Comparison of ENCODE assay signal across 8 cellular contexts in the genomic region with DNA sequence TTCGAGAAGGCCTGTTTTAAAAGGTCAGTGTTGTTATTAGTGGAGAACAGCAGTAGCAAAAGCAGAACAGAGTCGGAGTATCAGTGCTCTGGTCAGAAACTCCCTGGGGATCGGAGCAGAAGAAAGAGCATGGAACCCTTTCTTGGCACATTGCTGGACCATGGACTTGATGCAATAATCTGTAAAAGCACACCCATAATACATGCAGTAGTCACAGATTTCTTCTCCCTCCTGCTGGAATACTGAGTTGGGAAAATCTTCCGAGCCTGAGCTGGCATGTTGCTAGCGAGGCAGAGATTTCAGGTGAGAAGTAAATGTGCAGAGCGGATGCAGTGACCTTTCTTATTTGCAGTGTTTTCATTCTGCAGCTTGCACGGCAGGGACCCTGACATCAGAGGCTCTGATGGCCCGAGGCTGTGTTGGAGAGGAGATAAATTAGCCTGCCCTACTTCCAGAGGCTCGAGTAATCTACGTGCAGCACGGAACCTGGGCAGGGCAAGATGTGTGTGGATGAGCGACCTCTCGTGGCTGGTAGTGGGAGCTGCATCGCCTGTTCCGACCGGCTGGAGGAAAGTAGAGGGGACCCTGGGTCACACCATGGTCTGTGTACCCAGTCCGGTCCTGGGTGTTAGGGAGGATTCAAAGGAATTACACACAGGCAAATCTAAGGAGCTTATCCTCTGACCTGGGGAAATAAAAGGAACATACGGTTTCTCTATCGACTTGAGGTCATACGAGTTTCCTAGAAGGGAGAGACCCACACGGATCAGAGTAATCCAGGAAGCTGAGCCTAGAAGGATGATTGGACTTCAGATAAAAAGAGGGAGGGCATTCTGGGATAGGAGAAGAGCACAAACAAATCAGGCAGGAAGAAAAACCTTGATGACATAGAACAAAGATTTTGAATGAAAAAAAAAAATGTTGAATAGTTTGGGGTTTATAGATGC.
DNase-seq lines count a peak whose midpoint lies in the region; ATAC-seq, FAIRE-seq and TF ChIP-seq lines count a peak whose summit lies in the region.

No MANE protein-coding gene starts in this region.

- H3K36me3 Mint-ChIP-seq in osteocyte (ENCODE audit: unreplicated experiment): no peaks in the 10 kb centered on the region

- no peak overlapping the region for H3K4me3 ChIP-seq in Jurkat, Clone E6-1 (ENCODE audit: low read length)
- H3K4me3 ChIP-seq in thyroid gland (replicated peaks in 1 of 3): no peak overlapping the region

- no peaks in the 10 kb centered on the region for H3K27me3 ChIP-seq in thyroid gland

- TF ChIP-seq POLR2A in thyroid gland (IDR thresholded peaks at IDR 0.05): no peak

- FAIRE-seq in frontal cortex (lab: Jason Lieb, UNC): no peak

- WGBS in thyroid gland, 2 donors: 28 to 33% methylated on average over 20 to 21 of the region's 21 CpGs

- in situ Hi-C loops in Caki2 (cut with HindIII; ENCODE audit: low pct_unique_long_range_greater_than_20kb, low sequenced_read_pairs): no loop called here

- no peaks in the 10 kb centered on the region for H3K36me3 ChIP-seq in thyroid gland

- peak overlapping the region; percentile 58 for H3K4me3 Mint-ChIP-seq in osteocyte (ENCODE audit: unreplicated experiment)

- peaks cover 2 to 6% of the 10 kb centered on the region in 2 donors for H3K4me1 ChIP-seq in thyroid gland

- ATAC-seq in GM21381 (IDR thresholded peaks at IDR 0.05; ENCODE audit: unreplicated experiment): peak; percentile 82

- no peaks in the 10 kb centered on the region for H3K27me3 Mint-ChIP-seq in osteocyte (ENCODE audit: unreplicated experiment)

- no peaks in the 10 kb centered on the region for H3K9me3 ChIP-seq in thyroid gland

- H3K4me1 Mint-ChIP-seq in osteocyte (ENCODE audit: unreplicated experiment): peaks cover 43% of the 10 kb centered on the region

- peak; percentile 97 for TF ChIP-seq CTCF in osteocyte (IDR thresholded peaks at IDR 0.05)
- peak; percentile 68 to 87 (median 80) for TF ChIP-seq CTCF in thyroid gland (IDR thresholded peaks at IDR 0.05)

- H3K9me3 Mint-ChIP-seq in osteocyte (ENCODE audit: unreplicated experiment): no peaks in the 10 kb centered on the region

- peak; percentile 79 for DNase-seq in Caki2 (ENCODE audit: low read depth)
- DNase-seq in Jurkat, Clone E6-1 (ENCODE audit: low read depth, low spot score): peak; percentile 32
- peak; percentile 12 for DNase-seq in SHP77 treated with DMSO at 0.1 percent for 48 hours (lab: John Stamatoyannopoulos, UW)
- DNase-seq in activated gamma-delta T cell treated with anti-CD3 and anti-CD28 coated beads, Interleukin-2, amount 50 U/mL, for 16 hours (ENCODE audit: low read depth): peak; percentile 41
- DNase-seq in frontal cortex (ENCODE audit: low spot score in 2 of 2): peak; percentile 3 to 52
- peak; percentile 90 for DNase-seq in osteocyte (ENCODE audit: extremely low spot score, unreplicated experiment)
- peak; percentile 68 to 72 for DNase-seq in thyroid gland

- intact Hi-C loops in thyroid gland (cut with DNase I): no loop called here

- peak overlapping the region; percentile 78 for H3K27ac Mint-ChIP-seq in osteocyte (ENCODE audit: unreplicated experiment)

- H3K27ac ChIP-seq in thyroid gland: no peak overlapping the region

Comparison
In these comparisons a context has a peak if more than half of its experiments do, and no peak if none do; other contexts are left out.
1. DNase-seq: peak in every context shown above with its lines; median percentile 90 in osteocyte; 79 in Caki2; 70 in thyroid gland; 41 in activated gamma-delta T cell treated with anti-CD3 and anti-CD28 coated beads, Interleukin-2, amount 50 U/mL, for 16 hours; 32 in Jurkat, Clone E6-1; 28 in frontal cortex; 12 in SHP77 treated with DMSO at 0.1 percent for 48 hours.